In genomic region chr9:26882154-26882553, GRCh38 we compare ENCODE assay signal across 33 cellular contexts.
"Had no signal": no experiment of that assay in that cellular context is flagged by ENCODE, and none has a peak within 500 bp of the region (broad histone marks: within the 10 kb centered on the region; RNA-seq: fewer than 3 reads in every experiment).

No MANE protein-coding gene starts in this region.

- H3K27ac Mint-ChIP-seq: activated B cell treated with CpG ODN at 0.5 μM for 24 hours; activated CD8-positive, alpha-beta T cell treated with anti-CD3 and anti-CD28 coated beads for 36 hours; activated naive CD8-positive, alpha-beta T cell; activated T-helper 17 cell treated with anti-CD3 and anti-CD28 coated beads, Interleukin-2, amount 50 U/mL, for 72 hours; dendritic cell treated with granulocyte-macrophage colony-stimulating factor and Interleukin-4, amounts not matched to agents 40 ng/mL and 50 ng/mL, for 4 days; T-cell; T-helper 1 cell treated with Interleukin-12 subunit alpha and Interleukin-12 subunit beta and Interleukin-4 antibody, amounts not matched to agents 30 μg/mL and 1 μg/mL, for 36 hours had no signal

- DNase-seq: activated B cell treated with CpG ODN at 0.5 μM for 24 hours; activated CD4-positive, alpha-beta T cell treated with anti-CD3 and anti-CD28 coated beads for 48 hours; activated CD4-positive, alpha-beta T cell treated with anti-CD3 and anti-CD28 coated beads, Interleukin-2, amount 50 U/mL, for 1 hour; activated CD4-positive, alpha-beta T cell treated with anti-CD3 and anti-CD28 coated beads, Interleukin-2, amount 50 U/mL, for 48 hours; activated CD8-positive, alpha-beta memory T cell treated with anti-CD3 and anti-CD28 coated beads for 24 hours; activated CD8-positive, alpha-beta T cell treated with anti-CD3 and anti-CD28 coated beads for 36 hours; activated effector memory CD4-positive, alpha-beta T cell treated with Interleukin-2 at 50 U/mL for 16 hours; activated gamma-delta T cell treated with Interleukin-2 at 50 U/mL for 16 hours; activated naive CD4-positive, alpha-beta T cell treated with anti-CD3 and anti-CD28 coated beads, Interleukin-2, amount 50 U/mL, for 16 hours; activated naive CD4-positive, alpha-beta T cell treated with Interleukin-2 at 50 U/mL for 16 hours; activated T-cell treated with anti-CD3 and anti-CD28 coated beads, Interleukin-2, amount 50 U/mL, for 4 hours; amniotic stem cell; anterior cingulate cortex; brain microvascular endothelial cell; dorsolateral prefrontal cortex; effector memory CD4-positive, alpha-beta T cell; esophagus squamous epithelium; foreskin melanocyte; T-cell; T-helper 9 cell; WERI-Rb-1 had no signal

- H3K4me1 Mint-ChIP-seq: activated B cell treated with CpG ODN at 0.5 μM for 24 hours; activated T-helper 17 cell treated with anti-CD3 and anti-CD28 coated beads, Interleukin-2, amount 50 U/mL, for 72 hours; T-cell had no signal

- H3K27me3 Mint-ChIP-seq: activated B cell treated with CpG ODN at 0.5 μM for 24 hours; activated CD8-positive, alpha-beta T cell treated with anti-CD3 and anti-CD28 coated beads for 36 hours; activated naive CD8-positive, alpha-beta T cell; activated T-helper 17 cell treated with anti-CD3 and anti-CD28 coated beads, Interleukin-2, amount 50 U/mL, for 72 hours; central memory CD8-positive, alpha-beta T cell; dendritic cell treated with granulocyte-macrophage colony-stimulating factor and Interleukin-4, amounts not matched to agents 40 ng/mL and 50 ng/mL, for 4 days; T-cell had no signal

- FAIRE-seq: astrocyte, bronchial epithelial cell, endothelial cell of umbilical vein had no signal

- H3K9me3 Mint-ChIP-seq: activated T-helper 17 cell treated with anti-CD3 and anti-CD28 coated beads, Interleukin-2, amount 50 U/mL, for 72 hours had no signal

- ATAC-seq: activated CD4-positive, CD25-positive, alpha-beta regulatory T cell treated with anti-CD3 and anti-CD28 coated beads, Interleukin-2, amount 50 U/mL, for 24 hours; activated CD8-positive, alpha-beta T cell treated with anti-CD3 and anti-CD28 coated beads for 36 hours; activated T-cell treated with anti-CD3 and anti-CD28 coated beads, Interleukin-2, amount 50 U/mL, for 4 hours; activated T-helper 17 cell treated with anti-CD3 and anti-CD28 coated beads, Interleukin-2, amount 50 U/mL, for 72 hours; gastroesophageal sphincter; T-cell had no signal

- H3K9me3 ChIP-seq: gastroesophageal sphincter had no signal

- H3K27ac ChIP-seq: brain microvascular endothelial cell, coronary artery, dorsolateral prefrontal cortex, epithelial cell of prostate, esophagus squamous epithelium, gastroesophageal sphincter, WERI-Rb-1 had no signal

- H3K27me3 ChIP-seq: brain microvascular endothelial cell, dorsolateral prefrontal cortex, esophagus squamous epithelium, gastroesophageal sphincter had no signal

- H3K4me3 ChIP-seq: coronary artery, dorsolateral prefrontal cortex, esophagus squamous epithelium, gastroesophageal sphincter had no signal

- H3K4me1 ChIP-seq: esophagus squamous epithelium, gastroesophageal sphincter had no signal

- H3K4me3 Mint-ChIP-seq: activated B cell treated with CpG ODN at 0.5 μM for 24 hours; activated CD8-positive, alpha-beta T cell treated with anti-CD3 and anti-CD28 coated beads for 36 hours; activated naive CD8-positive, alpha-beta T cell; activated T-cell treated with anti-CD3 and anti-CD28 coated beads, Interleukin-2, amount 50 U/mL, for 4 hours; activated T-helper 17 cell treated with anti-CD3 and anti-CD28 coated beads, Interleukin-2, amount 50 U/mL, for 72 hours; central memory CD8-positive, alpha-beta T cell; dendritic cell treated with granulocyte-macrophage colony-stimulating factor and Interleukin-4, amounts not matched to agents 40 ng/mL and 50 ng/mL, for 4 days; T-cell; T-helper 1 cell treated with Interleukin-12 subunit alpha and Interleukin-12 subunit beta and Interleukin-4 antibody, amounts not matched to agents 30 μg/mL and 1 μg/mL, for 36 hours had no signal
